6 cellular contexts compared by ENCODE assay signal in genomic region chr7:79497728-79498127, GRCh38.
"Had no signal": no experiment of that assay in that cellular context is flagged by ENCODE, and none has a peak within 500 bp of the region (broad histone marks: within the 10 kb centered on the region; RNA-seq: fewer than 3 reads in every experiment).

No MANE protein-coding gene starts in this region.

- FAIRE-seq: HepG2, HTR-8/SVneo, K562 had no signal

- H3K4me1 Mint-ChIP-seq: IgD-negative memory B cell had no signal

- DNase-seq: IMR-90 had no signal

- H3K36me3 Mint-ChIP-seq: IgD-negative memory B cell had no signal

- H3K4me3 Mint-ChIP-seq: IgD-negative memory B cell had no signal

- H3K27me3 Mint-ChIP-seq: IgD-negative memory B cell had no signal

- H3K27ac ChIP-seq: HL-60 had no signal

- H3K27ac Mint-ChIP-seq: IgD-negative memory B cell had no signal

- H3K4me3 ChIP-seq: K562 had no signal
